ENCODE assay signal across 15 cellular contexts in the genomic region with DNA sequence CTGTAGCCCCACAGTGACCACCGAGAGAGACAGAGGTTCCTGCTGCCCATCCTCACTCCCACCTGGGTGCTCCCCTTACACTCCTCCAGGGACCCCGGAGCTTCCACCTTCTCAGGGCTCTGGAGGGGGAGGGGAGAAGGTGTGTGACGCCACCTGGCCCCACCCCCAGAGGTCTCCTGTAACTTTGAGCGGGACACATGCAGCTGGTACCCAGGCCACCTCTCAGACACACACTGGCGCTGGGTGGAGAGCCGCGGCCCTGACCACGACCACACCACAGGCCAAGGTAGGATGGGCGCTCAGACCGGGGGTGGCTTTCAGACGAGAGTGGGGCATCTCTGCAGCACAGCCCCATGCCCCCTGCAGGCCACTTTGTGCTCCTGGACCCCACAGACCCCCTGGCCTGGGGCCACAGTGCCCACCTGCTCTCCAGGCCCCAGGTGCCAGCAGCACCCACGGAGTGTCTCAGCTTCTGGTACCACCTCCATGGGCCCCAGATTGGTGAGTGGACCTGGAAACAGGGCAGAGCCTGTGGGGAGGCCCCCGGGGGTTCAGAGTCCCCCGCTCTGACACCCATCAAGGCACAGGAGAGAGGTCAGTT. TPM values are rescaled to one million over a fixed set of nuclear protein-coding genes. Genes with fewer than 3 reads are reported as not detected.
DNase-seq lines count a peak whose midpoint lies in the region; FAIRE-seq and TF ChIP-seq lines count a peak whose summit lies in the region.
"Had no signal": no experiment of that assay in that cellular context is flagged by ENCODE, and none has a peak within 500 bp of the region (broad histone marks: within the 10 kb centered on the region; RNA-seq: fewer than 3 reads in every experiment).

No MANE protein-coding gene starts in this region.

- intact Hi-C loops in left ventricle myocardium inferior (cut with micrococcal nuclease) (no loop called here), cardiac septum (cut with DNase I) (no loop called here), spleen (cut with DNase I; ENCODE audit: low total_unique reads) (no loop called here)
- intact Hi-C loops in activated T-helper 2 cell treated with anti-CD3 and anti-CD28 coated beads, Interferon-gamma antibody, Interleukin-2, Interleukin-4, amounts not matched to agents 10 μg/mL and 5 μg/mL and 100 μg/mL, durations not matched to agents 14 hours and 24 hours and 36 hours (cut with micrococcal nuclease): no loop called here

- no peak overlapping the region for H3K4me3 Mint-ChIP-seq in endodermal cell
- H3K4me3 Mint-ChIP-seq in activated T-helper 2 cell treated with anti-CD3 and anti-CD28 coated beads, Interferon-gamma antibody, Interleukin-2, Interleukin-4, amounts not matched to agents 10 μg/mL and 5 μg/mL and 100 μg/mL, durations not matched to agents 14 hours and 24 hours and 36 hours (ENCODE audit: low read depth): no peak overlapping the region
- H3K4me3 Mint-ChIP-seq: activated CD8-positive, alpha-beta T cell treated with anti-CD3 and anti-CD28 coated beads for 36 hours had no signal

- H3K27me3 Mint-ChIP-seq in endodermal cell (ENCODE audit: insufficient read depth): no peaks in the 10 kb centered on the region
- no peaks in the 10 kb centered on the region for H3K27me3 Mint-ChIP-seq in activated T-helper 2 cell treated with anti-CD3 and anti-CD28 coated beads, Interferon-gamma antibody, Interleukin-2, Interleukin-4, amounts not matched to agents 10 μg/mL and 5 μg/mL and 100 μg/mL, durations not matched to agents 14 hours and 24 hours and 36 hours (ENCODE audit: low read depth)
- H3K27me3 Mint-ChIP-seq: activated CD8-positive, alpha-beta T cell treated with anti-CD3 and anti-CD28 coated beads for 36 hours had no signal

- H3K27ac Mint-ChIP-seq in endodermal cell: no peak overlapping the region
- H3K27ac Mint-ChIP-seq in activated T-helper 2 cell treated with anti-CD3 and anti-CD28 coated beads, Interferon-gamma antibody, Interleukin-2, Interleukin-4, amounts not matched to agents 10 μg/mL and 5 μg/mL and 100 μg/mL, durations not matched to agents 14 hours and 24 hours and 36 hours: no peak overlapping the region
- H3K27ac Mint-ChIP-seq: activated CD8-positive, alpha-beta T cell treated with anti-CD3 and anti-CD28 coated beads for 36 hours had no signal

- H3K9me3 ChIP-seq in left ventricle myocardium inferior (replicated peaks): no peaks in the 10 kb centered on the region
- no peaks in the 10 kb centered on the region for H3K9me3 ChIP-seq in endodermal cell (ENCODE audit: control insufficient read depth, low read length)
- H3K9me3 ChIP-seq in spleen: no peaks in the 10 kb centered on the region
- H3K9me3 ChIP-seq in Peyer's patch: no peaks in the 10 kb centered on the region

- H3K9me3 Mint-ChIP-seq in endodermal cell: no peaks in the 10 kb centered on the region
- no peaks in the 10 kb centered on the region for H3K9me3 Mint-ChIP-seq in activated T-helper 2 cell treated with anti-CD3 and anti-CD28 coated beads, Interferon-gamma antibody, Interleukin-2, Interleukin-4, amounts not matched to agents 10 μg/mL and 5 μg/mL and 100 μg/mL, durations not matched to agents 14 hours and 24 hours and 36 hours
- H3K9me3 Mint-ChIP-seq: activated CD8-positive, alpha-beta T cell treated with anti-CD3 and anti-CD28 coated beads for 36 hours had no signal

- WGBS in endodermal cell (ENCODE audit: insufficient coverage in 1 of 2, insufficient read length in 1 of 2), 2 experiments: 90 to 98% methylated on average over 9 to 13 of the region's 14 CpGs
- 64 to 73% (median 72%) methylated on average over 7 to 14 of the region's 14 CpGs for WGBS in spleen, 5 donors

- H3K27ac ChIP-seq in left ventricle myocardium inferior (replicated peaks) (no peak overlapping the region), endodermal cell (ENCODE audit: low read depth, low read length) (no peak overlapping the region), spleen (no peak overlapping the region), Peyer's patch (peak overlapping the region in 2 of 4 donors; percentile 83 to 96)

- no peak overlapping the region for H3K9ac ChIP-seq in endodermal cell (ENCODE audit: extremely low read depth, low read length, poor library complexity, severe bottlenecking)

- H3K4me1 ChIP-seq in left ventricle myocardium inferior (peaks cover 32% of the 10 kb centered on the region), endodermal cell (ENCODE audit: control insufficient read depth, insufficient read depth, low read length) (no peaks in the 10 kb centered on the region), spleen (peaks cover 0 to 63% (median 31%) of the 10 kb centered on the region in 6 donors), Peyer's patch (peaks cover 0 to 55% (median 11%) of the 10 kb centered on the region in 4 donors)

- H3K4me3 ChIP-seq in left ventricle myocardium inferior (no peak overlapping the region), NB4 (ENCODE audit: low read depth, low read length) (no peak overlapping the region), endodermal cell (ENCODE audit: low read length) (no peak overlapping the region), spleen (no peak overlapping the region), Peyer's patch (no peak overlapping the region)

- FAIRE-seq in H54 (lab: Jason Lieb, UNC): no peak
- FAIRE-seq: RCC 7860 had no signal

- H3K36me3 Mint-ChIP-seq in endodermal cell (ENCODE audit: low read depth): peaks cover under 1% of the 10 kb centered on the region
- peaks cover 6% of the 10 kb centered on the region for H3K36me3 Mint-ChIP-seq in activated T-helper 2 cell treated with anti-CD3 and anti-CD28 coated beads, Interferon-gamma antibody, Interleukin-2, Interleukin-4, amounts not matched to agents 10 μg/mL and 5 μg/mL and 100 μg/mL, durations not matched to agents 14 hours and 24 hours and 36 hours (ENCODE audit: low read depth)

- DNase-seq in left ventricle myocardium inferior (peak; percentile 13), cardiac septum (ENCODE audit: low spot score) (no peak), NB4 (ENCODE audit: low read depth) (no peak), endodermal cell (peak; percentile 48), spleen (peak; percentile 73), Peyer's patch (no peak), H54 (ENCODE audit: insufficient read length, low spot score) (no peak)
- no peak for DNase-seq in activated T-helper 2 cell treated with anti-CD3 and anti-CD28 coated beads, Interferon-gamma antibody, Interleukin-2, Interleukin-4, amounts not matched to agents 10 μg/mL and 5 μg/mL and 100 μg/mL, durations not matched to agents 14 hours and 24 hours and 36 hours (ENCODE audit: low spot score)
- DNase-seq: activated CD8-positive, alpha-beta T cell treated with anti-CD3 and anti-CD28 coated beads for 36 hours; EL; foreskin fibroblast; HCEC 1CT; NCI-H1436; stimulated activated CD4-positive, alpha-beta T cell treated with anti-CD3 and anti-CD28 coated beads, Interleukin-4, amount 100 ng/mL, for 24 hours had no signal

- no peaks in the 10 kb centered on the region for H3K4me1 Mint-ChIP-seq in endodermal cell
- H3K4me1 Mint-ChIP-seq in activated T-helper 2 cell treated with anti-CD3 and anti-CD28 coated beads, Interferon-gamma antibody, Interleukin-2, Interleukin-4, amounts not matched to agents 10 μg/mL and 5 μg/mL and 100 μg/mL, durations not matched to agents 14 hours and 24 hours and 36 hours (ENCODE audit: low read depth): no peaks in the 10 kb centered on the region

- TF ChIP-seq CTCF in left ventricle myocardium inferior (IDR thresholded peaks at IDR 0.05; ENCODE audit: borderline replicate concordance): no peak
- peak; percentile 9 for TF ChIP-seq CTCF in NB4 (IDR thresholded peaks at IDR 0.05; ENCODE audit: low read depth, low read length)
- peak; percentile 44 for TF ChIP-seq CTCF in endodermal cell (conservative IDR thresholded peaks at IDR 0.05)
- TF ChIP-seq CTCF in spleen (IDR thresholded peaks at IDR 0.05 in 8 of 11, conservative IDR thresholded peaks at IDR 0.05 in 3 of 11): no peak
- peak in 1 of 6 experiments; percentile 4 for TF ChIP-seq CTCF in Peyer's patch (IDR thresholded peaks at IDR 0.05)

- TF ChIP-seq POLR2A in NB4 (IDR thresholded peaks at IDR 0.05; ENCODE audit: extremely low read depth, insufficient read length): no peak
- TF ChIP-seq POLR2A in spleen (IDR thresholded peaks at IDR 0.05): no peak
- TF ChIP-seq POLR2A in Peyer's patch (IDR thresholded peaks at IDR 0.05): no peak
- TF ChIP-seq POLR2A in H54 (IDR thresholded peaks at IDR 0.05; ENCODE audit: low read depth, low read length): no peak

- H3K36me3 ChIP-seq in left ventricle myocardium inferior (peaks cover 15% of the 10 kb centered on the region), endodermal cell (ENCODE audit: control insufficient read depth, insufficient read depth, low read length) (peaks cover 6% of the 10 kb centered on the region), spleen (peaks cover 0 to 53% (median 13%) of the 10 kb centered on the region in 6 donors), Peyer's patch (peaks cover 0 to 9% (median 0%) of the 10 kb centered on the region in 3 donors)

- H3K27me3 ChIP-seq in left ventricle myocardium inferior (ENCODE audit: low read depth) (no peaks in the 10 kb centered on the region), endodermal cell (ENCODE audit: control insufficient read depth, insufficient read depth, low read length, poor library complexity, severe bottlenecking) (no peaks in the 10 kb centered on the region), spleen (replicated peaks in 1 of 7) (no peaks in the 10 kb centered on the region), Peyer's patch (no peaks in the 10 kb centered on the region)

RNA-seq across cellular contexts. Expression of a gene that starts 4.5 kb away (rescaled TPM):
- total RNA-seq in left ventricle myocardium inferior: 13.4 TPM
- 11.0 TPM for total RNA-seq in cardiac septum
- 10 to 100 TPM in 1 of 2 donors, 1 to 10 TPM in 1; 6.8 to 15.4 TPM for total RNA-seq in endodermal cell
- polyA plus RNA-seq in endodermal cell (2013, experiment 1 of 2): 11.5 TPM
- polyA plus RNA-seq in endodermal cell (2013, experiment 2 of 2): 9.9 TPM
- 10 to 100 TPM in 5 of 7 donors, 1 to 10 TPM in 2; 5.4 to 20.8 (median 11.3) TPM for total RNA-seq in spleen
- polyA plus RNA-seq in spleen: 10 to 100 TPM in 2 of 3 donors, 1 to 10 TPM in 1; 4.9 to 32.0 (median 12.7) TPM
- total RNA-seq in Peyer's patch: 10 to 100 TPM; 30.8 to 50.4 (median 41.4) TPM
- total RNA-seq in activated T-helper 2 cell treated with anti-CD3 and anti-CD28 coated beads, Interferon-gamma antibody, Interleukin-2, Interleukin-4, amounts not matched to agents 10 μg/mL and 5 μg/mL and 100 μg/mL, durations not matched to agents 14 hours and 24 hours and 36 hours: 19.0 and 21.0 TPM in 2 replicates

RNA-seq across cellular contexts. Expression of a gene that starts 7.4 kb away (rescaled TPM):
- total RNA-seq in left ventricle myocardium inferior: 349 TPM
- 296 TPM for total RNA-seq in cardiac septum
- 100 to 1,000 TPM; 107 to 122 TPM for total RNA-seq in endodermal cell
- polyA plus RNA-seq in endodermal cell (2013, experiment 1 of 2): 171 TPM
- 174 TPM for polyA plus RNA-seq in endodermal cell (2013, experiment 2 of 2)
- 10 to 100 TPM; 32.3 to 71.0 (median 63.3) TPM for total RNA-seq in spleen
- 100 to 1,000 TPM in 2 of 3 donors, 10 to 100 TPM in 1; 95.9 to 117 (median 106) TPM for polyA plus RNA-seq in spleen
- total RNA-seq in Peyer's patch: 100 to 1,000 TPM in 2 of 4 donors, 10 to 100 TPM in 2; 66.0 to 120 (median 96.5) TPM
- total RNA-seq in activated T-helper 2 cell treated with anti-CD3 and anti-CD28 coated beads, Interferon-gamma antibody, Interleukin-2, Interleukin-4, amounts not matched to agents 10 μg/mL and 5 μg/mL and 100 μg/mL, durations not matched to agents 14 hours and 24 hours and 36 hours: 127 and 133 TPM in 2 replicates

RNA-seq across cellular contexts. Expression of a gene that starts 9.5 kb away (rescaled TPM):
- total RNA-seq in left ventricle myocardium inferior (318 TPM), cardiac septum (293 TPM), endodermal cell (100 to 1,000 TPM; 326 to 339 TPM), spleen (100 to 1,000 TPM; 184 to 241 (median 225) TPM), Peyer's patch (100 to 1,000 TPM; 299 to 676 (median 475) TPM)
- 226 TPM for polyA plus RNA-seq in endodermal cell (2013, experiment 1 of 2)
- 225 TPM for polyA plus RNA-seq in endodermal cell (2013, experiment 2 of 2)
- 100 to 1,000 TPM; 347 to 462 (median 441) TPM for polyA plus RNA-seq in spleen
- total RNA-seq in activated T-helper 2 cell treated with anti-CD3 and anti-CD28 coated beads, Interferon-gamma antibody, Interleukin-2, Interleukin-4, amounts not matched to agents 10 μg/mL and 5 μg/mL and 100 μg/mL, durations not matched to agents 14 hours and 24 hours and 36 hours: 381 and 410 TPM in 2 replicates

RNA-seq across cellular contexts. Expression of a gene that starts 14.4 kb away (rescaled TPM):
- total RNA-seq in left ventricle myocardium inferior: 7.7 TPM
- 8.6 TPM for total RNA-seq in cardiac septum
- 1 to 10 TPM; 1.4 to 3.5 TPM for total RNA-seq in endodermal cell
- 1.9 TPM for polyA plus RNA-seq in endodermal cell (2013, experiment 1 of 2)
- polyA plus RNA-seq in endodermal cell (2013, experiment 2 of 2): 1.7 TPM
- total RNA-seq in spleen: 10 to 100 TPM in 1 of 7 donors, 1 to 10 TPM in 6; 3.3 to 13.1 (median 6.3) TPM
- 1 to 10 TPM in 2 of 3 donors, under 1 TPM in 1; 0.91 to 3.9 (median 1.0) TPM for polyA plus RNA-seq in spleen
- 10 to 100 TPM in 2 of 4 donors, 1 to 10 TPM in 2; 4.1 to 17.4 (median 9.2) TPM for total RNA-seq in Peyer's patch
- 5.0 and 5.1 TPM in 2 replicates for total RNA-seq in activated T-helper 2 cell treated with anti-CD3 and anti-CD28 coated beads, Interferon-gamma antibody, Interleukin-2, Interleukin-4, amounts not matched to agents 10 μg/mL and 5 μg/mL and 100 μg/mL, durations not matched to agents 14 hours and 24 hours and 36 hours

RNA-seq across cellular contexts. Expression of a gene that starts 29.7 kb away (rescaled TPM):
- 10.0 TPM for total RNA-seq in left ventricle myocardium inferior
- total RNA-seq in cardiac septum: 10.2 TPM
- 10 to 100 TPM; 45.9 to 55.1 TPM for total RNA-seq in endodermal cell
- 20.1 TPM for polyA plus RNA-seq in endodermal cell (2013, experiment 1 of 2)
- 20.4 TPM for polyA plus RNA-seq in endodermal cell (2013, experiment 2 of 2)
- 10 to 100 TPM; 14.9 to 49.7 (median 29.6) TPM for total RNA-seq in spleen
- 10 to 100 TPM; 13.6 to 23.1 (median 19.6) TPM for polyA plus RNA-seq in spleen
- 10 to 100 TPM; 17.5 to 75.1 (median 22.2) TPM for total RNA-seq in Peyer's patch
- total RNA-seq in activated T-helper 2 cell treated with anti-CD3 and anti-CD28 coated beads, Interferon-gamma antibody, Interleukin-2, Interleukin-4, amounts not matched to agents 10 μg/mL and 5 μg/mL and 100 μg/mL, durations not matched to agents 14 hours and 24 hours and 36 hours: 59.5 and 60.4 TPM in 2 replicates

Comparison
In these comparisons a context has a peak if more than half of its experiments do, and no peak if none do; other contexts are left out.
1. DNase-seq: peak in left ventricle myocardium inferior (single experiment), endodermal cell (single experiment) and spleen (single experiment); none in cardiac septum (single experiment), NB4 (single experiment), Peyer's patch (0 of 3), activated T-helper 2 cell treated with anti-CD3 and anti-CD28 coated beads, Interferon-gamma antibody, Interleukin-2, Interleukin-4, amounts not matched to agents 10 μg/mL and 5 μg/mL and 100 μg/mL, durations not matched to agents 14 hours and 24 hours and 36 hours (single experiment) and H54 (single experiment).
2. CTCF ChIP-seq: peak in NB4 (single experiment) and endodermal cell (single experiment); none in left ventricle myocardium inferior (single experiment) and spleen (0 of 11).